In genomic region chr11:19116971-19117759, GRCh38 we compare ENCODE assay signal across 8 cellular contexts. TPM values are rescaled to one million over a fixed set of nuclear protein-coding genes. Genes with fewer than 3 reads are reported as not detected.
A peak's percentile ranks its signal among the peaks of the same experiment; 100 is the strongest.
DNase-seq lines count a peak whose midpoint lies in the region; ATAC-seq, FAIRE-seq and TF ChIP-seq lines count a peak whose summit lies in the region.

A gene with protein sequence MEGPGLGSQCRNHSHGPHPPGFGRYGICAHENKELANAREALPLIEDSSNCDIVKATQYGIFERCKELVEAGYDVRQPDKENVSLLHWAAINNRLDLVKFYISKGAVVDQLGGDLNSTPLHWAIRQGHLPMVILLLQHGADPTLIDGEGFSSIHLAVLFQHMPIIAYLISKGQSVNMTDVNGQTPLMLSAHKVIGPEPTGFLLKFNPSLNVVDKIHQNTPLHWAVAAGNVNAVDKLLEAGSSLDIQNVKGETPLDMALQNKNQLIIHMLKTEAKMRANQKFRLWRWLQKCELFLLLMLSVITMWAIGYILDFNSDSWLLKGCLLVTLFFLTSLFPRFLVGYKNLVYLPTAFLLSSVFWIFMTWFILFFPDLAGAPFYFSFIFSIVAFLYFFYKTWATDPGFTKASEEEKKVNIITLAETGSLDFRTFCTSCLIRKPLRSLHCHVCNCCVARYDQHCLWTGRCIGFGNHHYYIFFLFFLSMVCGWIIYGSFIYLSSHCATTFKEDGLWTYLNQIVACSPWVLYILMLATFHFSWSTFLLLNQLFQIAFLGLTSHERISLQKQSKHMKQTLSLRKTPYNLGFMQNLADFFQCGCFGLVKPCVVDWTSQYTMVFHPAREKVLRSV (plus strand): TSS chr11:19117168. CDS start chr11:19117250, 82 bp downstream.

- H3K27me3 ChIP-seq in heart left ventricle (no peaks in the 10 kb centered on the region), upper lobe of left lung (no peaks in the 10 kb centered on the region)

- TF ChIP-seq EP300 in upper lobe of left lung (IDR thresholded peaks at IDR 0.05), result no peak

- ATAC-seq in HG02840 (IDR thresholded peaks at IDR 0.05; ENCODE audit: low FRiP score, unreplicated experiment) (peak; percentile 98), heart left ventricle (peak; percentile 98 to 100 (median 99)), upper lobe of left lung (ENCODE audit: low FRiP score in 2 of 2) (peak; percentile 96 to 99)

- peak; percentile 99 for DNase-seq in GM12892 (ENCODE audit: insufficient read length)
- peak; percentile 58 for DNase-seq in NCI-H1417 treated with DMSO at 0.1 percent for 48 hours (lab: John Stamatoyannopoulos, UW)
- DNase-seq in SW 1271 (lab: John Stamatoyannopoulos, UW), result peak; percentile 71 to 86
- DNase-seq in activated naive CD8-positive, alpha-beta T cell treated with anti-CD3 and anti-CD28 coated beads, Interleukin-2, amount 50 U/mL, for 16 hours (ENCODE audit: low read depth, low spot score), result peak; percentile 91
- DNase-seq in heart left ventricle, result peak; percentile 93 to 96 (median 94)
- peak; percentile 88 to 100 (median 94) for DNase-seq in posterior cingulate gyrus
- peak; percentile 96 to 98 for DNase-seq in upper lobe of left lung

- intact Hi-C loops in heart left ventricle (cut with DNase I) (loop anchor here in 1 of 10 donors (10.0 kb wide), 1 partner anchor 128 kb away; the partner anchor contains the start of gene E2F8), posterior cingulate gyrus (cut with DNase I) (no loop called here)

- H3K27ac ChIP-seq in heart left ventricle (peak within 1 kb of the TSS in 8 of 12 donors; percentile 12 to 62 (median 51)), upper lobe of left lung (peak within 1 kb of the TSS; percentile 28 to 86 (median 72))

- peak; percentile 100 for FAIRE-seq in GM12892 (lab: Jason Lieb, UNC)

- TF ChIP-seq CTCF in heart left ventricle (IDR thresholded peaks at IDR 0.05) (peak in 8 of 12 donors; percentile 17 to 48 (median 32)), upper lobe of left lung (IDR thresholded peaks at IDR 0.05) (peak in 2 of 6 experiments; percentile 7 to 10)

- H3K36me3 ChIP-seq in heart left ventricle (no peaks in the 10 kb centered on the region), upper lobe of left lung (no peaks in the 10 kb centered on the region)

- WGBS in heart left ventricle, 4 donors, result 1 to 2% (median 1%) methylated on average over 41 to 61 of the region's 61 CpGs
- 0 to 1% methylated on average over 50 to 58 of the region's 61 CpGs for WGBS in upper lobe of left lung, 2 donors

- peak; percentile 90 for TF ChIP-seq POLR2A in GM12892 (IDR thresholded peaks at IDR 0.05; ENCODE audit: low read depth, low read length)
- TF ChIP-seq POLR2A in heart left ventricle (IDR thresholded peaks at IDR 0.05), result peak in 1 of 2 donors; percentile 52
- peak in 2 of 4 donors; percentile 54 to 76 for TF ChIP-seq POLR2A in upper lobe of left lung (IDR thresholded peaks at IDR 0.05)

- H3K4me3 ChIP-seq in heart left ventricle, result peak within 1 kb of the TSS; percentile 64 to 94 (median 80)
- H3K4me3 ChIP-seq in upper lobe of left lung, result peak within 1 kb of the TSS; percentile 40 to 97 (median 73)

- H3K9me3 ChIP-seq in heart left ventricle, result no peaks in the 10 kb centered on the region
- no peaks in the 10 kb centered on the region for H3K9me3 ChIP-seq in upper lobe of left lung

- H3K4me1 ChIP-seq in heart left ventricle, result peaks cover 0 to 20% (median 6%) of the 10 kb centered on the region in 12 donors
- peaks cover 6 to 26% (median 7%) of the 10 kb centered on the region in 4 donors for H3K4me1 ChIP-seq in upper lobe of left lung

RNA-seq across cellular contexts. Expression of the gene that starts here (rescaled TPM):
- polyA plus RNA-seq in GM12892 (2012; ENCODE audit: missing spikeins), result 15.6 TPM
- total RNA-seq in heart left ventricle (10 to 100 TPM in 3 of 9 donors, 1 to 10 TPM in 6; 6.0 to 12.7 (median 8.9) TPM), upper lobe of left lung (10 to 100 TPM in 4 of 6 donors, 1 to 10 TPM in 2; 6.3 to 28.6 (median 11.1) TPM)
- 10 to 100 TPM in 1 of 2 donors, 1 to 10 TPM in 1; 4.0 to 13.0 TPM for polyA plus RNA-seq in heart left ventricle

Comparison
In these comparisons a context has a peak if more than half of its experiments do, and no peak if none do; other contexts are left out.
1. Peak in every context shown above with its lines: DNase-seq, ATAC-seq, H3K4me3 ChIP-seq and H3K27ac ChIP-seq.